In the genomic region with DNA sequence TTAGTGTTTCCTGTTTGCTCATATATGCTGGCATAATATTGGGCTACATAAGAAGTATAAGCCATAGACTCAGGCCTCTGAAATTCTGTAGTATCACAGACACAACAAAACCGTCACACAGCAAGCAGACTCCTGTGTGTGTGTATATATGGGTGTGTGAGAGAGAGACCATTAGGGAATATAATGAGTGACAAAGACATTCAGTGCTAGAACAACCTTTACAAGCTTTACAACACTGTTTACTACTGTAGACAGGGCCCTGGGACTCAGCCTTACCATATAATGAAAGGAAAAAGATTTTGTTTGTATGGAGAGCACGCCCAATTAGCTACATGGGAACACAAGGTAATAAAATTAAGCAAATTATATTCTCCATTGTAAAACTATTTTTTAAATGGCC, we compare ENCODE assay signal across 5 cellular contexts.
"Had no signal": no experiment of that assay in that cellular context is flagged by ENCODE, and none has a peak within 500 bp of the region (broad histone marks: within the 10 kb centered on the region; RNA-seq: fewer than 3 reads in every experiment).

No MANE protein-coding gene starts in this region.

- H3K27ac ChIP-seq: HL-60 had no signal

- H3K4me3 ChIP-seq: K562 had no signal

- DNase-seq: IMR-90, KBM-7 had no signal

- ATAC-seq: HepG2, K562 had no signal
